8 cellular contexts compared by ENCODE assay signal in the genomic region with DNA sequence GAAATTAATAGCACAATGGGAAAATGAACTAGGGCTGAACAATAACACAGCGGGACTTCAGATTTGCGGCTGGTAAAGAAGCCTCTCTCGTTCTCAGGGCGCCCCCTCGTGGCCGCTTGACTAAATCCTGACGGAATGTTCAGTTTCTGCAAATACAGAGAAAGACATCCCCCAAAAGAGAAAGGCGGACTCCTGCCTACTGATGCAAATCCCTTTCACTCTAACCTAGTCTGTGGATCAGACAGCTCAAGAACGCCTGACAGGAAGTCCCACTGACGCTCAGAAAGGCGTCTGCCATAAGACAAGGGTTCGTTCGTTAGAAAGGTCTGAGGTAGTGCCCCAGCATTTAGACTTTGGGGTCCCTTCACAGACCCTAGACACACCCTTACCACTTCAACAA. TPM values are rescaled to one million over a fixed set of nuclear protein-coding genes. Genes with fewer than 3 reads are reported as not detected.
DNase-seq lines count a peak whose midpoint lies in the region; ATAC-seq and TF ChIP-seq lines count a peak whose summit lies in the region.

No MANE protein-coding gene starts in this region.

- H3K9me3 Mint-ChIP-seq in neural progenitor cell, result no peaks in the 10 kb centered on the region
- no peaks in the 10 kb centered on the region for H3K9me3 Mint-ChIP-seq in stimulated activated naive CD8-positive, alpha-beta T cell treated with anti-CD3 and anti-CD28 coated beads, Interleukin-15, amount 100 ng/mL, for 72 hours

- H3K27ac Mint-ChIP-seq in neural progenitor cell, result peak overlapping the region; percentile 27
- no peak overlapping the region for H3K27ac Mint-ChIP-seq in stimulated activated naive CD8-positive, alpha-beta T cell treated with anti-CD3 and anti-CD28 coated beads, Interleukin-15, amount 100 ng/mL, for 72 hours

- H3K9me3 ChIP-seq in neural progenitor cell (ENCODE audit: low read depth), result no peaks in the 10 kb centered on the region

- H2AFZ ChIP-seq in neural progenitor cell (replicated peaks), result no peak overlapping the region

- no peaks in the 10 kb centered on the region for H3K27me3 ChIP-seq in foreskin keratinocyte
- peaks cover 17% of the 10 kb centered on the region for H3K27me3 ChIP-seq in neural progenitor cell

- H3K27ac ChIP-seq in foreskin keratinocyte, result peak overlapping the region; percentile 69
- H3K27ac ChIP-seq in neural progenitor cell, result no peak overlapping the region

- peaks cover 8% of the 10 kb centered on the region for H3K36me3 Mint-ChIP-seq in neural progenitor cell

- peaks cover 80% of the 10 kb centered on the region for H3K79me2 ChIP-seq in neural progenitor cell (ENCODE audit: low read depth)

- no peak overlapping the region for H3K9ac ChIP-seq in neural progenitor cell

- H3K36me3 ChIP-seq in neural progenitor cell, result no peaks in the 10 kb centered on the region

- TF ChIP-seq CTCF in foreskin keratinocyte (conservative IDR thresholded peaks at IDR 0.05) (peak; percentile 96), neural progenitor cell (IDR thresholded peaks at IDR 0.05) (peak; percentile 96)

- H4K20me1 ChIP-seq in neural progenitor cell (ENCODE audit: low read depth), result peaks cover 59% of the 10 kb centered on the region

- DNase-seq in DMS79 (lab: John Stamatoyannopoulos, UW), result peak; percentile 79
- peak; percentile 74 for DNase-seq in LHCN-M2 (ENCODE audit: low read depth)
- DNase-seq in RKO (ENCODE audit: low spot score), result peak; percentile 78
- peak; percentile 49 for DNase-seq in activated T-helper 9 cell treated with anti-CD3 and anti-CD28 coated beads, Interleukin-2, amount 50 U/mL, for 16 hours (ENCODE audit: low read depth)
- peak in 1 of 2 donors; percentile 80 for DNase-seq in foreskin keratinocyte
- DNase-seq in neural progenitor cell (ENCODE audit: low spot score), result peak; percentile 97
- DNase-seq in stimulated activated naive CD8-positive, alpha-beta T cell treated with anti-CD3 and anti-CD28 coated beads, Interleukin-15, amount 100 ng/mL, for 72 hours, result peak; percentile 64 to 67

- ATAC-seq in foreskin keratinocyte, result peak; percentile 8
- no peak for ATAC-seq in stimulated activated naive CD8-positive, alpha-beta T cell treated with anti-CD3 and anti-CD28 coated beads, Interleukin-15, amount 100 ng/mL, for 72 hours
- ATAC-seq in GM21367 (IDR thresholded peaks at IDR 0.05; ENCODE audit: unreplicated experiment), result no peak

- peaks cover 69% of the 10 kb centered on the region for H3K4me1 Mint-ChIP-seq in neural progenitor cell
- H3K4me1 Mint-ChIP-seq in stimulated activated naive CD8-positive, alpha-beta T cell treated with anti-CD3 and anti-CD28 coated beads, Interleukin-15, amount 100 ng/mL, for 72 hours, result peaks cover 18% of the 10 kb centered on the region

- peak overlapping the region; percentile 85 for H3K4me2 ChIP-seq in neural progenitor cell

- peaks cover 30% of the 10 kb centered on the region for H3F3A ChIP-seq in neural progenitor cell (ENCODE audit: low read depth)

- peak overlapping the region; percentile 87 for H3K4me3 ChIP-seq in neural progenitor cell

- H3K27me3 Mint-ChIP-seq in neural progenitor cell (ENCODE audit: insufficient read depth, low read depth), result peaks cover 3% of the 10 kb centered on the region
- H3K27me3 Mint-ChIP-seq in stimulated activated naive CD8-positive, alpha-beta T cell treated with anti-CD3 and anti-CD28 coated beads, Interleukin-15, amount 100 ng/mL, for 72 hours, result peaks cover 86% of the 10 kb centered on the region

- H3K4me3 Mint-ChIP-seq in neural progenitor cell, result peak overlapping the region; percentile 99
- H3K4me3 Mint-ChIP-seq in stimulated activated naive CD8-positive, alpha-beta T cell treated with anti-CD3 and anti-CD28 coated beads, Interleukin-15, amount 100 ng/mL, for 72 hours, result no peak overlapping the region

- peaks cover 37% of the 10 kb centered on the region for H3K4me1 ChIP-seq in foreskin keratinocyte
- peaks cover 48% of the 10 kb centered on the region for H3K4me1 ChIP-seq in neural progenitor cell

RNA-seq across cellular contexts. Expression of a gene that starts 2.5 kb away (rescaled TPM):
- total RNA-seq in LHCN-M2 (2014; rRNA removed), result 2.4 and 6.0 TPM in 2 replicates
- 15.6 TPM for polyA plus RNA-seq in LHCN-M2 (2012)
- 21.6 and 55.4 TPM in 2 replicates for total RNA-seq in foreskin keratinocyte
- polyA plus RNA-seq in foreskin keratinocyte, result 6.3 and 13.7 TPM in 2 replicates
- total RNA-seq in neural progenitor cell (ENCODE audit: low replicate concordance), result 11.9 and 18.8 TPM in 2 replicates
